13 cellular contexts compared by ENCODE assay signal in genomic region chr3:143090486-143090885, GRCh38. TPM values are rescaled to one million over a fixed set of nuclear protein-coding genes. Genes with fewer than 3 reads are reported as not detected.
DNase-seq lines count a peak whose midpoint lies in the region; ATAC-seq and TF ChIP-seq lines count a peak whose summit lies in the region.
"Had no signal": no experiment of that assay in that cellular context is flagged by ENCODE, and none has a peak within 500 bp of the region (broad histone marks: within the 10 kb centered on the region; RNA-seq: fewer than 3 reads in every experiment).

No MANE protein-coding gene starts in this region.

- 0 out of 2 replicates have a peak overlapping the region, but pooled peaks have one; percentile 8 for H2AFZ ChIP-seq in DND-41 (ENCODE audit: low read depth, low read length)
- no peak overlapping the region for H2AFZ ChIP-seq in neural progenitor cell (replicated peaks)

- H3K27ac ChIP-seq in DND-41 (ENCODE audit: low read length) (no peak overlapping the region), neural progenitor cell (no peak overlapping the region), A673 (ENCODE audit: low read depth, low read length, poor library complexity, severe bottlenecking) (no peak overlapping the region)
- H3K27ac ChIP-seq: C4-2B had no signal

- BruUV-seq in A673 (replicated peaks; lab: Mats Ljungman, UMichigan) = no TSS peak

- H3K36me3 Mint-ChIP-seq in WTC11 (peaks cover 10% of the 10 kb centered on the region), neural progenitor cell (no peaks in the 10 kb centered on the region)
- H3K36me3 Mint-ChIP-seq: type B pancreatic cell had no signal

- H3K9me3 ChIP-seq in DND-41 (ENCODE audit: insufficient read depth, low read length, severe bottlenecking) (peaks cover 5% of the 10 kb centered on the region), neural progenitor cell (ENCODE audit: low read depth) (no peaks in the 10 kb centered on the region), A673 (ENCODE audit: low read depth, low read length, poor library complexity, severe bottlenecking) (no peaks in the 10 kb centered on the region)

- H3K4me1 ChIP-seq in DND-41 (ENCODE audit: insufficient read depth, low read length) (no peaks in the 10 kb centered on the region), neural progenitor cell (peaks cover 3% of the 10 kb centered on the region), A673 (ENCODE audit: insufficient read depth, low read length, poor library complexity, severe bottlenecking) (no peaks in the 10 kb centered on the region)

- intact Hi-C loops in A673 (cut with micrococcal nuclease; ENCODE audit: unreplicated experiment) = no loop called here

- H3K27me3 ChIP-seq in DND-41 (ENCODE audit: insufficient read depth, low read length, poor library complexity) (no peaks in the 10 kb centered on the region), neural progenitor cell (no peaks in the 10 kb centered on the region), A673 (replicated peaks; ENCODE audit: insufficient read depth, low read depth, low read length, poor library complexity) (no peaks in the 10 kb centered on the region)

- H3K9ac ChIP-seq in DND-41 (ENCODE audit: low read depth, low read length) = no peak overlapping the region
- H3K9ac ChIP-seq in neural progenitor cell = no peak overlapping the region

- TF ChIP-seq CTCF in DND-41 (IDR thresholded peaks at IDR 0.05; ENCODE audit: borderline replicate concordance, extremely low read depth, low read length, poor library complexity, severe bottlenecking) (no peak), WTC11 (IDR thresholded peaks at IDR 0.05) (no peak), neural progenitor cell (IDR thresholded peaks at IDR 0.05) (no peak), A673 (conservative IDR thresholded peaks at IDR 0.05; ENCODE audit: low read depth, low read length) (no peak)

- no peak overlapping the region for H3K4me3 ChIP-seq in DND-41 (ENCODE audit: low read depth in 1 of 2, low read length in 2 of 2)
- H3K4me3 ChIP-seq in neural progenitor cell = no peak overlapping the region
- H3K4me3 ChIP-seq in A673 (ENCODE audit: low read depth, low read length, poor library complexity, severe bottlenecking) = no peak overlapping the region

- H3K27ac Mint-ChIP-seq in WTC11 = no peak overlapping the region
- H3K27ac Mint-ChIP-seq in neural progenitor cell = no peak overlapping the region
- H3K27ac Mint-ChIP-seq: type B pancreatic cell had no signal

- POLR2A ChIA-PET in WTC11 (lab: Charles Lee) (interaction anchor here (0.6 kb wide), 1 partner anchor 621 kb away, joined by 6 read pairs; no protein-coding TSS in a partner anchor), A673 (lab: Charles Lee; ENCODE audit: low non-redundant PET) (no interaction called here)

- H3K9me3 Mint-ChIP-seq in WTC11 (peaks cover 10% of the 10 kb centered on the region), neural progenitor cell (peaks cover 12% of the 10 kb centered on the region)
- H3K9me3 Mint-ChIP-seq: type B pancreatic cell had no signal

- no peaks in the 10 kb centered on the region for H4K20me1 ChIP-seq in DND-41 (ENCODE audit: insufficient read depth, low read length)
- no peaks in the 10 kb centered on the region for H4K20me1 ChIP-seq in neural progenitor cell (ENCODE audit: low read depth)

- no peaks in the 10 kb centered on the region for H3K79me2 ChIP-seq in DND-41 (ENCODE audit: insufficient read depth, low read length)
- no peaks in the 10 kb centered on the region for H3K79me2 ChIP-seq in neural progenitor cell (ENCODE audit: low read depth)

- CTCF ChIA-PET in WTC11 (lab: Charles Lee) (no interaction called here), A673 (lab: Charles Lee) (no interaction called here)

- DNase-seq in DND-41 (no peak), NCI-H146 treated with DMSO at 0.1 percent for 48 hours (lab: John Stamatoyannopoulos, UW; ENCODE audit: unreplicated experiment) (peak; percentile 39), WTC11 (ENCODE audit: low spot score) (no peak), neural progenitor cell (ENCODE audit: low spot score) (peak; percentile 22), retina (no peak), A673 (ENCODE audit: low spot score) (no peak)
- DNase-seq: kidney, NCI-H774, SIG-M5 had no signal

- ATAC-seq in DND-41 (ENCODE audit: insufficient read depth, low read depth) = no peak
- peak; percentile 43 for ATAC-seq in WTC11
- ATAC-seq in HG03457 (IDR thresholded peaks at IDR 0.05; ENCODE audit: unreplicated experiment) = no peak
- no peak for ATAC-seq in esophagus mucosa

- H3K27me3 Mint-ChIP-seq in WTC11 (ENCODE audit: low read depth) (peaks cover 2% of the 10 kb centered on the region; the same call in 1 of the 2 replicates), neural progenitor cell (ENCODE audit: insufficient read depth, low read depth) (no peaks in the 10 kb centered on the region)

- H3K4me2 ChIP-seq in DND-41 (ENCODE audit: insufficient read depth, low read length) (no peak overlapping the region), neural progenitor cell (no peak overlapping the region)

- no peaks in the 10 kb centered on the region for H3F3A ChIP-seq in neural progenitor cell (ENCODE audit: low read depth)

- no peak overlapping the region for H3K4me3 Mint-ChIP-seq in WTC11
- no peak overlapping the region for H3K4me3 Mint-ChIP-seq in neural progenitor cell
- H3K4me3 Mint-ChIP-seq: type B pancreatic cell had no signal

- H3K36me3 ChIP-seq in DND-41 (ENCODE audit: insufficient read depth, low read length) = no peaks in the 10 kb centered on the region
- no peaks in the 10 kb centered on the region for H3K36me3 ChIP-seq in neural progenitor cell
- H3K36me3 ChIP-seq in A673 (ENCODE audit: insufficient read depth, low read length, poor library complexity, severe bottlenecking) = no peaks in the 10 kb centered on the region

- H3K4me1 Mint-ChIP-seq in WTC11 (no peaks in the 10 kb centered on the region), neural progenitor cell (peaks cover 7% of the 10 kb centered on the region)

TF ChIP-seq in WTC11, 78 proteins besides CTCF, POLR2A, EP300 and RAD21 (continues in another document):
- TF ChIP-seq NFYB (CRISPR knock-in tag; conservative IDR thresholded peaks at IDR 0.05; ENCODE audit: low read depth) (no peak), GTF2I (CRISPR knock-in tag; conservative IDR thresholded peaks at IDR 0.05) (no peak), PRRX2 (CRISPR knock-in tag; IDR thresholded peaks at IDR 0.05) (no peak), ZSCAN18 (CRISPR knock-in tag; IDR thresholded peaks at IDR 0.05) (no peak), MXD4 (CRISPR knock-in tag; IDR thresholded peaks at IDR 0.05; ENCODE audit: borderline replicate concordance) (no peak), NR3C1 (CRISPR knock-in tag; conservative IDR thresholded peaks at IDR 0.05; ENCODE audit: low read depth) (no peak), ATF6 (CRISPR knock-in tag; IDR thresholded peaks at IDR 0.05) (no peak), JAZF1 (CRISPR knock-in tag; IDR thresholded peaks at IDR 0.05) (no peak)

RNA-seq across cellular contexts. Expression of gene CHST2, which starts 29.1 kb away (rescaled TPM):
- total RNA-seq in WTC11 (2021) = 13.2 to 17.3 TPM (median 13.4 TPM) in 3 replicates
- total RNA-seq in neural progenitor cell (ENCODE audit: low replicate concordance) = 5.9 and 10.3 TPM in 2 replicates
- total RNA-seq in A673 (2021) = 0.64 and 0.66 TPM in 2 replicates
- 1.5 TPM for total RNA-seq in esophagus mucosa

Comparison
In these comparisons a context has a peak if more than half of its experiments do, and no peak if none do; other contexts are left out.
1. DNase-seq: peak in NCI-H146 treated with DMSO at 0.1 percent for 48 hours (single experiment) and neural progenitor cell (single experiment); none in DND-41 (single experiment), WTC11 (single experiment), retina (single experiment) and A673 (single experiment).